Comparison of ENCODE assay signal across 29 cellular contexts in the genomic region with DNA sequence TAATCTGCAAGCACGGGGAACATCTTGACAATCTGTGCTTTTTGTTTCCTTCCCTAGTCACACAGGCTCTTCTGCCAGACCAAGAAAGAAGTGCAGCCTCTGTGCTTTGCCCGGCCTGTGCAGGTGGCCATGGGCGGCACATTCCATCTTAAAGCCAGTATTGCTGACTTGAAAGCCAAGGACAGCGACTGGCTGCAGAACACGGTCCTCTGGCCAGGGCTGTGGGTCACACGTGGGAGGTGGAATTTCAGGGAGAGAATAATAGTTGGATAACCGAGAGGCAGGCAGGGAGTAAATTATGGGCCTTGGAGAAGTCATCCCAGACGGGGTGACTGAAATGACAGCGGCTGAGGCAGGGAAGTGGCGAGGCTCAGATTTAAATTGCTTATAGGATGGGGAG.
"Had no signal": no experiment of that assay in that cellular context is flagged by ENCODE, and none has a peak within 500 bp of the region (broad histone marks: within the 10 kb centered on the region; RNA-seq: fewer than 3 reads in every experiment).

No MANE protein-coding gene starts in this region.

- H3K36me3 ChIP-seq: breast epithelium, SJCRH30 had no signal

- H3K27ac ChIP-seq: ascending aorta, breast epithelium, SJCRH30, SK-N-MC, WERI-Rb-1 had no signal

- ATAC-seq: activated CD8-positive, alpha-beta memory T cell treated with anti-CD3 and anti-CD28 coated beads, Interleukin-2, amount 10 ng/mL, durations not matched to agents 7 days and 5 days; activated naive CD8-positive, alpha-beta T cell treated with anti-CD3 and anti-CD28 coated beads, Interleukin-2, amount 50 U/mL, for 24 hours; Panc1 had no signal

- H3K27me3 ChIP-seq: ascending aorta, breast epithelium, SJCRH30 had no signal

- H3K9me3 Mint-ChIP-seq: activated CD4-positive, alpha-beta memory T cell treated with anti-CD3 and anti-CD28 coated beads, Interleukin-2, amount 10 ng/mL, durations not matched to agents 7 days and 5 days; activated naive CD4-positive, alpha-beta T cell treated with anti-CD3 and anti-CD28 coated beads, Interleukin-2, amount 10 ng/mL, durations not matched to agents 7 days and 5 days; activated naive CD8-positive, alpha-beta T cell treated with anti-CD3 and anti-CD28 coated beads, Interleukin-2, amount 50 U/mL, for 24 hours had no signal

- H3K4me1 ChIP-seq: ascending aorta, breast epithelium had no signal

- H3K27ac Mint-ChIP-seq: activated CD4-positive, alpha-beta memory T cell treated with anti-CD3 and anti-CD28 coated beads, Interleukin-2, amount 10 ng/mL, durations not matched to agents 7 days and 5 days; activated CD8-positive, alpha-beta memory T cell treated with anti-CD3 and anti-CD28 coated beads, Interleukin-2, amount 10 ng/mL, durations not matched to agents 7 days and 5 days; activated naive CD4-positive, alpha-beta T cell treated with anti-CD3 and anti-CD28 coated beads, Interleukin-2, amount 10 ng/mL, durations not matched to agents 7 days and 5 days; activated naive CD8-positive, alpha-beta T cell; activated naive CD8-positive, alpha-beta T cell treated with anti-CD3 and anti-CD28 coated beads, Interleukin-2, amount 50 U/mL, for 24 hours had no signal

- H3K4me3 ChIP-seq: ascending aorta, breast epithelium, SJCRH30, SK-N-MC had no signal

- H3K27me3 Mint-ChIP-seq: activated CD4-positive, alpha-beta memory T cell treated with anti-CD3 and anti-CD28 coated beads, Interleukin-2, amount 10 ng/mL, durations not matched to agents 7 days and 5 days; activated CD8-positive, alpha-beta memory T cell treated with anti-CD3 and anti-CD28 coated beads, Interleukin-2, amount 10 ng/mL, durations not matched to agents 7 days and 5 days; activated naive CD4-positive, alpha-beta T cell treated with anti-CD3 and anti-CD28 coated beads, Interleukin-2, amount 10 ng/mL, durations not matched to agents 7 days and 5 days; activated naive CD8-positive, alpha-beta T cell; activated naive CD8-positive, alpha-beta T cell treated with anti-CD3 and anti-CD28 coated beads, Interleukin-2, amount 50 U/mL, for 24 hours had no signal

- H3K9me3 ChIP-seq: ascending aorta, breast epithelium, SJCRH30 had no signal

- H3K4me3 Mint-ChIP-seq: activated CD4-positive, alpha-beta memory T cell treated with anti-CD3 and anti-CD28 coated beads, Interleukin-2, amount 10 ng/mL, durations not matched to agents 7 days and 5 days; activated CD8-positive, alpha-beta memory T cell treated with anti-CD3 and anti-CD28 coated beads, Interleukin-2, amount 10 ng/mL, durations not matched to agents 7 days and 5 days; activated naive CD4-positive, alpha-beta T cell treated with anti-CD3 and anti-CD28 coated beads, Interleukin-2, amount 10 ng/mL, durations not matched to agents 7 days and 5 days; activated naive CD8-positive, alpha-beta T cell; activated naive CD8-positive, alpha-beta T cell treated with anti-CD3 and anti-CD28 coated beads, Interleukin-2, amount 50 U/mL, for 24 hours had no signal

- DNase-seq: activated CD4-positive, alpha-beta memory T cell treated with anti-CD3 and anti-CD28 coated beads, Interleukin-2, amount 10 ng/mL, durations not matched to agents 7 days and 5 days; activated CD4-positive, alpha-beta T cell treated with anti-CD3 and anti-CD28 coated beads for 1 hour; activated CD4-positive, alpha-beta T cell treated with anti-CD3 and anti-CD28 coated beads for 48 hours; activated CD4-positive, CD25-positive, alpha-beta regulatory T cell; activated CD8-positive, alpha-beta memory T cell treated with anti-CD3 and anti-CD28 coated beads for 24 hours; activated CD8-positive, alpha-beta memory T cell treated with anti-CD3 and anti-CD28 coated beads, Interleukin-2, amount 10 ng/mL, durations not matched to agents 7 days and 5 days; activated CD8-positive, alpha-beta memory T cell treated with anti-CD3 and anti-CD28 coated beads, Interleukin-2, amount 50 U/mL, for 48 hours; activated effector memory CD4-positive, alpha-beta T cell treated with Interleukin-2 at 50 U/mL for 16 hours; activated naive CD4-positive, alpha-beta T cell treated with anti-CD3 and anti-CD28 coated beads, Interleukin-2, amount 10 ng/mL, durations not matched to agents 7 days and 5 days; activated naive CD8-positive, alpha-beta T cell treated with anti-CD3 and anti-CD28 coated beads, Interleukin-2, amount 50 U/mL, for 24 hours; activated T-cell treated with anti-CD3 and anti-CD28 coated beads, Interleukin-2, amount 50 U/mL, for 48 hours; amniotic stem cell; cerebellar nuclear complex; NCI-H1105; NCI-H1417 treated with DMSO at 0.1 percent for 48 hours; NCI-H187 treated with DMSO at 0.1 percent for 48 hours; NCI-H2081; NCI-H345; NCI-H526; NCI-H82; SHP77; SJCRH30; T1000; WERI-Rb-1 had no signal

- H3K4me1 Mint-ChIP-seq: activated CD4-positive, alpha-beta memory T cell treated with anti-CD3 and anti-CD28 coated beads, Interleukin-2, amount 10 ng/mL, durations not matched to agents 7 days and 5 days; activated naive CD4-positive, alpha-beta T cell treated with anti-CD3 and anti-CD28 coated beads, Interleukin-2, amount 10 ng/mL, durations not matched to agents 7 days and 5 days; activated naive CD8-positive, alpha-beta T cell treated with anti-CD3 and anti-CD28 coated beads, Interleukin-2, amount 50 U/mL, for 24 hours had no signal
